8 cellular contexts compared by ENCODE assay signal in the genomic region with DNA sequence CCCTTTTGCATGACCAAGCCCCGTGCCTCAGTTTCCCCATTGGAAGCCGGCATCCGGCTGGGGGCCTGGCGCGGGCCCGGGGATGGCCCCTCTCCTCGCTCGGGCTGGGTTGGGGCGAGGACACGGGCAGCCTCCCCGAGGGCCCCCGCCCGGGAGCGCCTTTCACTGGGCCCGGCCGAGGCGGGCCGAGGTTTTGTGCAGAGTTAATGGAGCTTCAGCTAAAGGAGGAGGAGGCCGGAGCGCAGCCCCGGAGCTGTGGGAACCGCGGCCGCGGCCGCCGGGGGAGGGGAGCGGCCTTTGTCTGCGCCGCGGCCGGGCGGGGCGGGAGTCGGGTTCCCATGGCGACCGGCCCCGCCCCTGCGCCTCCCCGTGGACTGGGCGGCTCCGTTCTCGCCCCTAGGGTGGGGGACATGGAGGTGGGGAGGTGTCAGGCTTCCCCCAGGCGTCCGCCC. TPM values are rescaled to one million over a fixed set of nuclear protein-coding genes. Genes with fewer than 3 reads are reported as not detected.
DNase-seq lines count a peak whose midpoint lies in the region; ATAC-seq and TF ChIP-seq lines count a peak whose summit lies in the region.

No MANE protein-coding gene starts in this region.

- H3K4me3 Mint-ChIP-seq in CD8-positive, alpha-beta T cell: no peak overlapping the region

- no peaks in the 10 kb centered on the region for H3K27me3 ChIP-seq in CD8-positive, alpha-beta T cell (ENCODE audit: insufficient read depth, low read length)
- H3K27me3 ChIP-seq in RWPE2 (ENCODE audit: insufficient read depth, poor library complexity, severe bottlenecking): no peaks in the 10 kb centered on the region

- peaks cover 3% of the 10 kb centered on the region for H3K27me3 Mint-ChIP-seq in CD8-positive, alpha-beta T cell (ENCODE audit: low read depth)

- peaks cover 18% of the 10 kb centered on the region for H3K4me1 Mint-ChIP-seq in CD8-positive, alpha-beta T cell (ENCODE audit: low read depth)

- H3K4me1 ChIP-seq in CD8-positive, alpha-beta T cell (ENCODE audit: insufficient read depth, low read length): peaks cover 25% of the 10 kb centered on the region
- peaks cover 14% of the 10 kb centered on the region for H3K4me1 ChIP-seq in RWPE2 (ENCODE audit: insufficient read depth, poor library complexity, severe bottlenecking)

- no peaks in the 10 kb centered on the region for H3K9me3 ChIP-seq in CD8-positive, alpha-beta T cell (ENCODE audit: low read length)
- no peaks in the 10 kb centered on the region for H3K9me3 ChIP-seq in RWPE2 (ENCODE audit: severe bottlenecking)

- POLR2A ChIA-PET in CD8-positive, alpha-beta T cell (lab: Charles Lee): no interaction called here

- no peak overlapping the region for H3K27ac ChIP-seq in CD8-positive, alpha-beta T cell (ENCODE audit: low read depth, low read length)
- H3K27ac ChIP-seq in RWPE2 (ENCODE audit: poor library complexity, severe bottlenecking): no peak overlapping the region
- H3K27ac ChIP-seq in skin epidermis: peak overlapping the region in 9 of 21 experiments; percentile 13 to 65 (median 49)

- no peak overlapping the region for H3K27ac Mint-ChIP-seq in CD8-positive, alpha-beta T cell

- no peaks in the 10 kb centered on the region for H3K9me3 Mint-ChIP-seq in CD8-positive, alpha-beta T cell

- TF ChIP-seq CTCF in CD8-positive, alpha-beta T cell (IDR thresholded peaks at IDR 0.05): no peak
- peak; percentile 37 for TF ChIP-seq CTCF in RWPE2 (IDR thresholded peaks at IDR 0.05; ENCODE audit: poor library complexity, severe bottlenecking)

- CTCF ChIA-PET in CD8-positive, alpha-beta T cell (lab: Charles Lee): interaction anchor here (1.1 to 2.1 kb wide), 6 partner anchors 8 to 199 kb away, joined by 3 to 8 read pairs (median 6); partner anchors contain the start of gene HDAC10

- H3K36me3 Mint-ChIP-seq in CD8-positive, alpha-beta T cell: no peaks in the 10 kb centered on the region

- intact Hi-C loops in CD8-positive, alpha-beta T cell (cut with DNase I, micrococcal nuclease): loop anchor here (1.0 to 5.0 kb wide), 4 partner anchors 19 to 351 kb away; no protein-coding TSS in a partner anchor

- DNase-seq in CD8-positive, alpha-beta T cell: peak in 6 of 7 experiments; percentile 34 to 64 (median 50)
- DNase-seq in RWPE2 (ENCODE audit: low spot score): no peak
- peak in 37 of 58 donors; percentile 18 to 77 (median 46) for DNase-seq in anterior cingulate cortex (lab: John Stamatoyannopoulos, UW)
- DNase-seq in hepatic stellate cell (ENCODE audit: low spot score): peak; percentile 77
- DNase-seq in NCI-H1092 treated with DMSO at 0.1 percent for 48 hours (lab: John Stamatoyannopoulos, UW): no peak

- peak overlapping the region; percentile 65 for H3K4me3 ChIP-seq in CD8-positive, alpha-beta T cell (ENCODE audit: low read depth, low read length)
- H3K4me3 ChIP-seq in RWPE2 (ENCODE audit: severe bottlenecking) (peak overlapping the region; percentile 33), skin epidermis (peak overlapping the region; percentile 37 to 58 (median 49))

- no peak for ATAC-seq in CD8-positive, alpha-beta T cell
- ATAC-seq in HG02759 (IDR thresholded peaks at IDR 0.05; ENCODE audit: unreplicated experiment) (peak; percentile 34), RWPE2 (ENCODE audit: low read depth) (peak; percentile 43), GM21526 (IDR thresholded peaks at IDR 0.05; ENCODE audit: low FRiP score, unreplicated experiment) (no peak)

- H3K36me3 ChIP-seq in CD8-positive, alpha-beta T cell (ENCODE audit: insufficient read depth, low read length): no peaks in the 10 kb centered on the region
- peaks cover 21% of the 10 kb centered on the region for H3K36me3 ChIP-seq in RWPE2 (ENCODE audit: low read depth)

RNA-seq across cellular contexts. Expression of gene MAPK11, which starts 1.4 kb away (rescaled TPM):
- 1 to 10 TPM; 1.9 to 2.1 TPM for total RNA-seq in CD8-positive, alpha-beta T cell

RNA-seq across cellular contexts. Expression of gene MAPK12, which starts 10.1 kb away (rescaled TPM):
- 1 to 10 TPM; 1.1 to 1.5 TPM for total RNA-seq in CD8-positive, alpha-beta T cell

RNA-seq across cellular contexts. Expression of gene HDAC10, which starts 20.5 kb away (rescaled TPM):
- 10 to 100 TPM; 81.8 to 82.6 TPM for total RNA-seq in CD8-positive, alpha-beta T cell

RNA-seq across cellular contexts. Expression of gene TUBGCP6, which starts 26.7 kb away (rescaled TPM):
- 100 to 1,000 TPM; 121 to 122 TPM for total RNA-seq in CD8-positive, alpha-beta T cell

RNA-seq across cellular contexts. Expression of gene PLXNB2, which starts 35.9 kb away (rescaled TPM):
- total RNA-seq in CD8-positive, alpha-beta T cell: 1 to 10 TPM; 6.3 to 8.1 TPM

Comparison
In these comparisons a context has a peak if more than half of its experiments do, and no peak if none do; other contexts are left out.
1. ATAC-seq: peak in HG02759 (single experiment) and RWPE2 (single experiment); none in CD8-positive, alpha-beta T cell (single experiment) and GM21526 (single experiment).
2. DNase-seq: peak in CD8-positive, alpha-beta T cell (6 of 7), anterior cingulate cortex (37 of 58) and hepatic stellate cell (single experiment); none in RWPE2 (single experiment) and NCI-H1092 treated with DMSO at 0.1 percent for 48 hours (single experiment).
3. Peak in every context shown above with its lines, with median percentiles within 50 percentile points of each other: H3K4me3 ChIP-seq.